Comparison of ENCODE assay signal across 8 cellular contexts in genomic region chr15:69452702-69453513, GRCh38. TPM values are rescaled to one million over a fixed set of nuclear protein-coding genes. Genes with fewer than 3 reads are reported as not detected.
DNase-seq lines count a peak whose midpoint lies in the region; ATAC-seq and TF ChIP-seq lines count a peak whose summit lies in the region.

Gene RPLP1, plus strand, starts transcription at chr15:69452818. Its CDS starts 131 bp downstream, at chr15:69452949.

- no peak for TF ChIP-seq CTCF in AG04450 (IDR thresholded peaks at IDR 0.05; ENCODE audit: low read depth, low read length)

- CTCF ChIA-PET in AG04450 (lab: Charles Lee): interaction anchor here (4.7 kb wide), 1 partner anchor 10 kb away, joined by 50 read pairs; no protein-coding TSS in a partner anchor

- POLR2A ChIA-PET in AG04450 (lab: Yijun Ruan, JAX): interaction anchor here (0.6 to 3.7 kb wide), 14 partner anchors 10 to 163 kb away, joined by 3 to 63 read pairs (median 4); partner anchors contain the start of gene KIF23

- ATAC-seq in GM18907 (IDR thresholded peaks at IDR 0.05; ENCODE audit: unreplicated experiment) (peak; percentile 84), HG03159 (IDR thresholded peaks at IDR 0.05; ENCODE audit: unreplicated experiment) (peak; percentile 80)
- peak; percentile 87 to 88 for ATAC-seq in activated CD4-positive, CD25-positive, alpha-beta regulatory T cell treated with anti-CD3 and anti-CD28 coated beads, Interleukin-2, amount 50 U/mL, for 24 hours

- H3K4me3 ChIP-seq in AG04450 (ENCODE audit: low read depth, low read length): peak within 1 kb of the TSS; percentile 85

- DNase-seq in AG04450 (ENCODE audit: low read depth, low spot score) (peak; percentile 92), NCI-H345 treated with DMSO at 0.1 percent for 48 hours (lab: John Stamatoyannopoulos, UW; ENCODE audit: unreplicated experiment) (peak; percentile 77), cerebellar cortex (ENCODE audit: low spot score) (peak; percentile 98), islet precursor cell (peak; percentile 97)
- peak; percentile 91 to 93 (median 93) for DNase-seq in stimulated activated CD4-positive, alpha-beta T cell treated with anti-CD3 and anti-CD28 coated beads, Interleukin-12 subunit alpha, Interleukin-12 subunit beta, amount 100 ng/mL, for 48 hours (ENCODE audit: low read depth in 2 of 3, low spot score in 1 of 3)

- H3K27ac ChIP-seq in AG04450 (ENCODE audit: low read depth, low read length): peak within 1 kb of the TSS; percentile 66

- no peaks in the 10 kb centered on the region for H3K27me3 ChIP-seq in AG04450 (ENCODE audit: control insufficient read depth, insufficient read depth, low read length)

- no peaks in the 10 kb centered on the region; the same call in 1 of the 2 replicates for H3K9me3 ChIP-seq in AG04450 (ENCODE audit: control insufficient read depth, insufficient read depth, low read length)

RNA-seq across cellular contexts. Expression of gene RPLP1, which starts in this region (rescaled TPM):
- polyA plus RNA-seq in AG04450 (2011; rRNA removed): 722 and 1,256 TPM in 2 replicates
- 229 and 299 TPM in 2 replicates for polyA minus RNA-seq in AG04450 (2011; rRNA and poly(A)+ RNA removed)

Comparison
In these comparisons a context has a peak if more than half of its experiments do, and no peak if none do; other contexts are left out.
1. Peak in every context shown above with its lines: DNase-seq, ATAC-seq, H3K4me3 ChIP-seq and H3K27ac ChIP-seq.